ENCODE assay signal across 6 cellular contexts in genomic region chr15:96600350-96600749, GRCh38.
"Had no signal": no experiment of that assay in that cellular context is flagged by ENCODE, and none has a peak within 500 bp of the region (broad histone marks: within the 10 kb centered on the region; RNA-seq: fewer than 3 reads in every experiment).

No MANE protein-coding gene starts in this region.

- ATAC-seq: HepG2 had no signal

- FAIRE-seq: HepG2, HTR-8/SVneo had no signal

- H3K27me3 Mint-ChIP-seq: IgD-negative memory B cell had no signal

- H3K9me3 Mint-ChIP-seq: IgD-negative memory B cell had no signal

- H3K36me3 Mint-ChIP-seq: IgD-negative memory B cell had no signal

- DNase-seq: IMR-90, KBM-7 had no signal

- H3K27ac Mint-ChIP-seq: IgD-negative memory B cell had no signal

- H3K4me1 Mint-ChIP-seq: IgD-negative memory B cell had no signal

- H3K27ac ChIP-seq: HL-60 had no signal

- H3K4me3 Mint-ChIP-seq: IgD-negative memory B cell had no signal
